In genomic region chr13:30796833-30797601, GRCh38 we compare ENCODE assay signal across 8 cellular contexts.
DNase-seq lines count a peak whose midpoint lies in the region; TF ChIP-seq lines count a peak whose summit lies in the region.

No MANE protein-coding gene starts in this region.

- no peak for TF ChIP-seq POLR2A in breast epithelium (IDR thresholded peaks at IDR 0.05)

- H3K27me3 ChIP-seq in breast epithelium (no peaks in the 10 kb centered on the region), osteoblast (ENCODE audit: insufficient read depth, low read length) (no peaks in the 10 kb centered on the region), colonic mucosa (no peaks in the 10 kb centered on the region)

- in situ Hi-C loops in G401 (cut with HindIII; ENCODE audit: low sequenced_read_pairs), result no loop called here

- peak overlapping the region; percentile 78 for H3K4me2 ChIP-seq in osteoblast (ENCODE audit: insufficient read depth, low read length)

- H3K9me3 ChIP-seq in breast epithelium, result no peaks in the 10 kb centered on the region
- no peaks in the 10 kb centered on the region for H3K9me3 ChIP-seq in osteoblast (ENCODE audit: low read depth, low read length)
- no peaks in the 10 kb centered on the region for H3K9me3 ChIP-seq in colonic mucosa

- no peaks in the 10 kb centered on the region for H4K20me1 ChIP-seq in osteoblast (ENCODE audit: insufficient read depth, low read length)

- TF ChIP-seq CTCF in breast epithelium (IDR thresholded peaks at IDR 0.05), result no peak
- no peak for TF ChIP-seq CTCF in osteoblast (IDR thresholded peaks at IDR 0.05; ENCODE audit: extremely low read depth, low read depth, low read length)
- TF ChIP-seq CTCF in colonic mucosa (IDR thresholded peaks at IDR 0.05), result no peak

- H3K36me3 ChIP-seq in breast epithelium (no peaks in the 10 kb centered on the region), osteoblast (ENCODE audit: insufficient read depth, low read length) (no peaks in the 10 kb centered on the region), colonic mucosa (no peaks in the 10 kb centered on the region)

- peak; percentile 9 for DNase-seq in DMS153 treated with DMSO at 0.1 percent for 48 hours (lab: John Stamatoyannopoulos, UW; ENCODE audit: unreplicated experiment)
- peak; percentile 58 for DNase-seq in NCI-H1105 treated with DMSO at 0.1 percent for 48 hours (lab: John Stamatoyannopoulos, UW)
- peak; percentile 70 to 82 for DNase-seq in breast epithelium (ENCODE audit: low spot score in 2 of 2)
- no peak for DNase-seq in osteoblast (ENCODE audit: insufficient read length, low spot score, missing footprints)
- DNase-seq in NCI-H2081 (lab: John Stamatoyannopoulos, UW), result no peak
- DNase-seq in G401 (ENCODE audit: low spot score), result no peak
- DNase-seq in A172 (ENCODE audit: low spot score), result no peak
- no peak for DNase-seq in colonic mucosa

- H3K79me2 ChIP-seq in osteoblast (ENCODE audit: insufficient read depth, low read length), result no peaks in the 10 kb centered on the region

- H3K4me3 ChIP-seq in breast epithelium (peak overlapping the region in 2 of 3 donors; percentile 28 to 51), osteoblast (ENCODE audit: insufficient read depth, low read length) (peak overlapping the region; percentile 59), colonic mucosa (no peak overlapping the region)

- H3K4me1 ChIP-seq in breast epithelium (peaks cover 6 to 21% of the 10 kb centered on the region in 2 donors), osteoblast (ENCODE audit: insufficient read depth, low read length) (peaks cover 29% of the 10 kb centered on the region), colonic mucosa (no peaks in the 10 kb centered on the region)

- H3K9ac ChIP-seq in colonic mucosa (ENCODE audit: low read depth in 2 of 2, low read length in 2 of 2), result no peak overlapping the region

- H2AFZ ChIP-seq in osteoblast (ENCODE audit: low read length), result peak overlapping the region; percentile 59

- intact Hi-C loops in breast epithelium (cut with DNase I; ENCODE audit: low total_unique reads), result loop anchor here (10.0 kb wide), 1 partner anchor 112 kb away; no protein-coding TSS in a partner anchor
- intact Hi-C loops in colonic mucosa (cut with DNase I), result no loop called here

- H3K27ac ChIP-seq in breast epithelium (peak overlapping the region; percentile 73 to 76), osteoblast (ENCODE audit: low read depth, low read length) (peak overlapping the region; percentile 21), colonic mucosa (no peak overlapping the region)

Comparison
In these comparisons a context has a peak if more than half of its experiments do, and no peak if none do; other contexts are left out.
1. DNase-seq: peak in DMS153 treated with DMSO at 0.1 percent for 48 hours (single experiment), NCI-H1105 treated with DMSO at 0.1 percent for 48 hours (single experiment) and breast epithelium (2 of 2); none in osteoblast (single experiment), NCI-H2081 (0 of 2), G401 (single experiment), A172 (single experiment) and colonic mucosa (single experiment).